Comparison of ENCODE assay signal across 9 cellular contexts in genomic region chr2:171723724-171724683, GRCh38. TPM values are rescaled to one million over a fixed set of nuclear protein-coding genes. Genes with fewer than 3 reads are reported as not detected.
DNase-seq lines count a peak whose midpoint lies in the region; ATAC-seq and TF ChIP-seq lines count a peak whose summit lies in the region.
"Had no signal": no experiment of that assay in that cellular context is flagged by ENCODE, and none has a peak within 500 bp of the region (broad histone marks: within the 10 kb centered on the region; RNA-seq: fewer than 3 reads in every experiment).

No MANE protein-coding gene starts in this region.

- no peak overlapping the region for H3K27ac ChIP-seq in left lung

- no peak overlapping the region for H3K4me3 ChIP-seq in left lung

- DNase-seq in D341Med (ENCODE audit: low spot score) = peak; percentile 76
- DNase-seq in NCI-H1417 treated with DMSO at 0.1 percent for 48 hours (lab: John Stamatoyannopoulos, UW) = peak; percentile 16
- DNase-seq in iPS-NIHi11 (ENCODE audit: low spot score) = peak; percentile 17
- DNase-seq in middle frontal gyrus (ENCODE audit: extremely low spot score, low spot score) = no peak
- DNase-seq in activated T-cell treated with anti-CD3 and anti-CD28 coated beads, Interleukin-2, amount 50 U/mL, for 48 hours = no peak
- no peak for DNase-seq in left lung
- DNase-seq: KG1 had no signal

- H3K9me3 ChIP-seq in left lung = no peaks in the 10 kb centered on the region

- ATAC-seq in SK-N-SH treated with all-trans-retinoic acid at 6 μM for 48 hours = peak; percentile 57
- ATAC-seq in HG02870 (IDR thresholded peaks at IDR 0.05; ENCODE audit: unreplicated experiment) = no peak
- no peak for ATAC-seq in left lung

- H3K36me3 ChIP-seq in left lung = peaks cover 0 to 59% of the 10 kb centered on the region in 2 donors

- TF ChIP-seq CTCF in left lung (IDR thresholded peaks at IDR 0.05) = no peak

- H3K27me3 ChIP-seq in left lung = no peaks in the 10 kb centered on the region

- intact Hi-C loops in left lung (cut with DNase I) = no loop called here

- no peaks in the 10 kb centered on the region for H3K4me1 ChIP-seq in left lung

TF ChIP-seq in SK-N-SH treated with all-trans-retinoic acid at 6 μM for 48 hours, 23 proteins besides CTCF, POLR2A, EP300 and RAD21:
- TF ChIP-seq ZC3H10 (CRISPR knock-in tag; IDR thresholded peaks at IDR 0.05) (no peak), ESRRG (CRISPR knock-in tag; IDR thresholded peaks at IDR 0.05) (no peak), TSHZ2 (CRISPR knock-in tag; IDR thresholded peaks at IDR 0.05) (no peak), ZNF8 (CRISPR knock-in tag; IDR thresholded peaks at IDR 0.05) (no peak), ZFP30 (CRISPR knock-in tag; IDR thresholded peaks at IDR 0.05) (no peak)
- TF ChIP-seq, protein P1, sequence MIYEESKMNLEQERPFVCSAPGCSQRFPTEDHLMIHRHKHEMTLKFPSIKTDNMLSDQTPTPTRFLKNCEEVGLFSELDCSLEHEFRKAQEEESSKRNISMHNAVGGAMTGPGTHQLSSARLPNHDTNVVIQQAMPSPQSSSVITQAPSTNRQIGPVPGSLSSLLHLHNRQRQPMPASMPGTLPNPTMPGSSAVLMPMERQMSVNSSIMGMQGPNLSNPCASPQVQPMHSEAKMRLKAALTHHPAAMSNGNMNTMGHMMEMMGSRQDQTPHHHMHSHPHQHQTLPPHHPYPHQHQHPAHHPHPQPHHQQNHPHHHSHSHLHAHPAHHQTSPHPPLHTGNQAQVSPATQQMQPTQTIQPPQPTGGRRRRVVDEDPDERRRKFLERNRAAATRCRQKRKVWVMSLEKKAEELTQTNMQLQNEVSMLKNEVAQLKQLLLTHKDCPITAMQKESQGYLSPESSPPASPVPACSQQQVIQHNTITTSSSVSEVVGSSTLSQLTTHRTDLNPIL (CRISPR knock-in tag; IDR thresholded peaks at IDR 0.05; ENCODE audit: low read depth) = no peak

RNA-seq across cellular contexts. Expression of gene DYNC1I2, which starts 36.7 kb away (rescaled TPM):
- 10 to 100 TPM; 87.2 to 90.9 TPM for total RNA-seq in left lung

Comparison
In these comparisons a context has a peak if more than half of its experiments do, and no peak if none do; other contexts are left out.
1. DNase-seq: peak in D341Med (single experiment), NCI-H1417 treated with DMSO at 0.1 percent for 48 hours (single experiment) and iPS-NIHi11 (single experiment); none in middle frontal gyrus (single experiment), activated T-cell treated with anti-CD3 and anti-CD28 coated beads, Interleukin-2, amount 50 U/mL, for 48 hours (0 of 2) and left lung (0 of 2).